ENCODE assay signal across 19 cellular contexts in the genomic region with DNA sequence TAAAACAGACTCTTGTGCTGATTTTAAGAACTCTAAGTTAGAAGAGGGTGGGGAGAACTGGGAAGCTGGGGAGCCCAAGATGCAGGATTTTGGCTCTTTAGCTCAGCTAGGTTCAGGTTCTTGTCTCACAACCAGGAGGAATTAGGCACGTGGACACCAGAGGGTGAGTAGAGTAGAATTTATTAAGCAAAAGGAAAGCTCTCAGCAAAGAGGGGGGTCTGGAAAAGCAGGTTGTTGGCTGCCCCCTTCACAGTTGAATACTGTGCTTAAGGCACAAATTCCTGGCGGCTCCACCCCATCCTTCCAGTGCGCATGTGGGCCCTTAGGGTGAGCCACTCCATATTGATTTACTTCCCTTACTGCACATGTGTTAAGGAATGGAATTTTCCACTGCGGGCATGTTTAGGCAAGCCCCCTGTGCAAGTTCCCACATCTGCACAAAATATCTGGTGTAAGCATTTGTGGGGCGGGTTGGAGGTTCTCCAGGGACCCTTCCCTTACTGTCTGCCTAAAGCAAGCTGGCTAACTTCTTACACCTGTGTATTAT.
DNase-seq lines count a peak whose midpoint lies in the region; ATAC-seq, FAIRE-seq and TF ChIP-seq lines count a peak whose summit lies in the region.
"Had no signal": no experiment of that assay in that cellular context is flagged by ENCODE, and none has a peak within 500 bp of the region (broad histone marks: within the 10 kb centered on the region; RNA-seq: fewer than 3 reads in every experiment).

No MANE protein-coding gene starts in this region.

- H2BK5ac ChIP-seq in mesenchymal stem cell (ENCODE audit: low read depth, low read length, poor library complexity, severe bottlenecking): peak overlapping the region; percentile 68

- H3K36me3 ChIP-seq in HUES64 (ENCODE audit: insufficient read depth, low read length) (peaks cover 3% of the 10 kb centered on the region; the same call in 1 of the 2 replicates), bronchial epithelial cell (ENCODE audit: control insufficient read depth, insufficient read depth, low read length) (no peaks in the 10 kb centered on the region), mesenchymal stem cell (ENCODE audit: control insufficient read depth in 1 of 2, insufficient read depth in 2 of 2, low read depth in 1 of 2, low read length in 2 of 2) (no peaks in the 10 kb centered on the region), uterus (no peaks in the 10 kb centered on the region)
- H3K36me3 ChIP-seq: gastroesophageal sphincter, suprapubic skin had no signal

- H2AFZ ChIP-seq in mesenchymal stem cell (ENCODE audit: low read depth, low read length): no peak overlapping the region

- H4K8ac ChIP-seq in mesenchymal stem cell (ENCODE audit: low read length): peak overlapping the region; percentile 5

- peak overlapping the region in 1 of 2 experiments; percentile 62 for H3K4ac ChIP-seq in mesenchymal stem cell (ENCODE audit: low read depth in 1 of 2, low read length in 2 of 2)

- intact Hi-C loops in uterus (cut with DNase I; ENCODE audit: low total_unique reads): no loop called here

- H2BK12ac ChIP-seq in mesenchymal stem cell (ENCODE audit: low read length in 2 of 2): peak overlapping the region in 1 of 2 experiments; percentile 71

- peaks cover 7% of the 10 kb centered on the region; the same call in 1 of the 2 replicates for H3K9me3 ChIP-seq in HUES64 (ENCODE audit: insufficient read depth, low read depth, low read length)
- H3K9me3 ChIP-seq in mesenchymal stem cell (ENCODE audit: control insufficient read depth, low read length): no peaks in the 10 kb centered on the region
- no peaks in the 10 kb centered on the region for H3K9me3 ChIP-seq in uterus
- H3K9me3 ChIP-seq: gastroesophageal sphincter, mucosa of descending colon, suprapubic skin had no signal

- FAIRE-seq in bronchial epithelial cell (lab: Jason Lieb, UNC): no peak

- no peak overlapping the region for H2BK120ac ChIP-seq in mesenchymal stem cell (ENCODE audit: low read depth, low read length)

- no peak overlapping the region for H3K4me3 ChIP-seq in AG10803 (ENCODE audit: low read length)
- H3K4me3 ChIP-seq in HUES64 (ENCODE audit: low read length): no peak overlapping the region
- H3K4me3 ChIP-seq in bronchial epithelial cell (ENCODE audit: low read depth, low read length): no peak overlapping the region
- no peak overlapping the region for H3K4me3 ChIP-seq in mesenchymal stem cell (ENCODE audit: insufficient read depth in 1 of 2, low read depth in 1 of 2, low read length in 2 of 2)
- no peak overlapping the region for H3K4me3 ChIP-seq in uterus
- H3K4me3 ChIP-seq: gastroesophageal sphincter, mucosa of descending colon, suprapubic skin had no signal

- H4K91ac ChIP-seq in mesenchymal stem cell (ENCODE audit: low read length): peak overlapping the region; percentile 25

- no peak for TF ChIP-seq CTCF in AG10803 (conservative IDR thresholded peaks at IDR 0.05; ENCODE audit: low read length)
- TF ChIP-seq CTCF in bronchial epithelial cell (IDR thresholded peaks at IDR 0.05; ENCODE audit: insufficient read depth, low read length, severe bottlenecking): no peak
- no peak for TF ChIP-seq CTCF in uterus (IDR thresholded peaks at IDR 0.05)

- H3K4me1 ChIP-seq in HUES64 (ENCODE audit: insufficient read depth, low read length) (peaks cover 25% of the 10 kb centered on the region), mesenchymal stem cell (ENCODE audit: control insufficient read depth, insufficient read depth, low read depth, low read length) (peaks cover 10% of the 10 kb centered on the region), uterus (no peaks in the 10 kb centered on the region)
- H3K4me1 ChIP-seq: gastroesophageal sphincter, suprapubic skin had no signal

- H3K27ac ChIP-seq in HUES64 (ENCODE audit: low read depth, low read length): peak overlapping the region; percentile 47; the same call in 1 of the 2 replicates
- H3K27ac ChIP-seq in mesenchymal stem cell (ENCODE audit: low read length, poor library complexity, severe bottlenecking): peak overlapping the region; percentile 44
- no peak overlapping the region for H3K27ac ChIP-seq in uterus
- H3K27ac ChIP-seq: gastroesophageal sphincter, suprapubic skin had no signal

- H3K27me3 ChIP-seq in HUES64 (ENCODE audit: insufficient read depth, low read length) (no peaks in the 10 kb centered on the region), bronchial epithelial cell (ENCODE audit: control insufficient read depth, insufficient read depth, low read length) (no peaks in the 10 kb centered on the region), mesenchymal stem cell (ENCODE audit: control insufficient read depth in 1 of 2, insufficient read depth in 1 of 2, low read length in 2 of 2) (no peaks in the 10 kb centered on the region), uterus (no peaks in the 10 kb centered on the region)
- H3K27me3 ChIP-seq: gastroesophageal sphincter, suprapubic skin had no signal

- DNase-seq in AG10803 (ENCODE audit: low read depth) (peak; percentile 60), bronchial epithelial cell (ENCODE audit: low read depth) (peak; percentile 74), mesenchymal stem cell (peak; percentile 46), foreskin melanocyte (no peak), SK-N-DZ (ENCODE audit: low spot score) (no peak), uterus (no peak)
- DNase-seq: activated CD4-positive, CD25-positive, alpha-beta regulatory T cell; activated T-cell treated with anti-CD3 and anti-CD28 coated beads, Interleukin-2, amount 50 U/mL, for 72 hours; DMS79; mucosa of descending colon; NCI-H748 treated with DMSO at 0.1 percent for 48 hours; SHP77 treated with DMSO at 0.1 percent for 48 hours; stimulated activated CD4-positive, alpha-beta T cell treated with anti-CD3 and anti-CD28 coated beads, Interleukin-15, amount 100 ng/mL, for 24 hours; T-helper 1 cell had no signal

- H3K14ac ChIP-seq in mesenchymal stem cell (ENCODE audit: low read length in 2 of 2): no peak overlapping the region

- no peak overlapping the region for H3K23ac ChIP-seq in mesenchymal stem cell (ENCODE audit: low read length in 2 of 2)

- H3K4me2 ChIP-seq in mesenchymal stem cell (ENCODE audit: low read length, poor library complexity, severe bottlenecking): no peak overlapping the region

- WGBS in HUES64: 96% methylated on average over 4 of the region's 5 CpGs
- WGBS in mesenchymal stem cell: 71% methylated on average over 5 of the region's 5 CpGs

- peak overlapping the region; percentile 9 to 73 for H3K18ac ChIP-seq in mesenchymal stem cell (ENCODE audit: low read depth in 1 of 2, low read length in 2 of 2)

- H3K9ac ChIP-seq in HUES64 (ENCODE audit: low read depth, low read length) (no peak overlapping the region), mesenchymal stem cell (ENCODE audit: low read length) (peak overlapping the region; percentile 30)

- H2AK5ac ChIP-seq in mesenchymal stem cell (ENCODE audit: low read length, severe bottlenecking): peak overlapping the region; percentile 75

- H2BK15ac ChIP-seq in mesenchymal stem cell (ENCODE audit: low read depth, poor library complexity, severe bottlenecking): no peak overlapping the region

- no peak for ATAC-seq in GM19467 (IDR thresholded peaks at IDR 0.05; ENCODE audit: unreplicated experiment)
- ATAC-seq: activated naive CD4-positive, alpha-beta T cell treated with anti-CD3 and anti-CD28 coated beads, Interleukin-2, amount 50 U/mL, for 72 hours; activated T-cell treated with anti-CD3 and anti-CD28 coated beads, Interleukin-2, amount 50 U/mL, for 72 hours; gastroesophageal sphincter; mucosa of descending colon had no signal

- no peak for TF ChIP-seq POLR2A in uterus (IDR thresholded peaks at IDR 0.05)

- H3K79me1 ChIP-seq in mesenchymal stem cell (replicated peaks; ENCODE audit: low read length, poor library complexity, severe bottlenecking): peaks cover 13% of the 10 kb centered on the region

Comparison
In these comparisons a context has a peak if more than half of its experiments do, and no peak if none do; other contexts are left out.
1. DNase-seq: peak in AG10803 (single experiment), bronchial epithelial cell (single experiment) and mesenchymal stem cell (single experiment); none in foreskin melanocyte (single experiment), SK-N-DZ (single experiment) and uterus (0 of 2).
2. H3K27ac ChIP-seq: peak in HUES64 (single experiment) and mesenchymal stem cell (single experiment); none in uterus (0 of 2).